ENCODE assay signal across 14 cellular contexts in the genomic region with DNA sequence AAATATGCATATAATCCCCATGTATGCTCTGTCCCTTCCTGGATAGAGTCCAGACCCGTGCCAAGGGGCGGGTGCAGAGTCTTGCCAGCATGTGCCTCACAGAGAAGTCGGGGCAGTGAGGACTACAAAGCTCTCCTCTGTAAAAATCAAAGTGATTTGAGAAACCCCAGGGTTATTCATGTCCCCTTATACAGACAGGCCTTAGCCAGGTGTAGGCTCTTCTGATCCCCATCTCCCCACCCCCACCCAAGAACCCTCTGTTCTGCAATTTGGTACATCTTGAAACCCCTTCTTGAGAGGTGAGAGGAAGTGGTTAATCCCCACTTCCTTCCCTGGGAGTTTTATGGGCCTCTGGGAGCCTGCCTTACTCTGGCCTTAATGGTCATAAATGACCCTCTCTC. TPM values are rescaled to one million over a fixed set of nuclear protein-coding genes. Genes with fewer than 3 reads are reported as not detected.
A peak's percentile ranks its signal among the peaks of the same experiment; 100 is the strongest.
DNase-seq lines count a peak whose midpoint lies in the region; ATAC-seq and TF ChIP-seq lines count a peak whose summit lies in the region.
"Had no signal": no experiment of that assay in that cellular context is flagged by ENCODE, and none has a peak within 500 bp of the region (broad histone marks: within the 10 kb centered on the region; RNA-seq: fewer than 3 reads in every experiment).

No MANE protein-coding gene starts in this region.

- ATAC-seq in HG02759 (IDR thresholded peaks at IDR 0.05; ENCODE audit: unreplicated experiment): peak; percentile 49
- peak; percentile 65 for ATAC-seq in mucosa of descending colon
- no peak for ATAC-seq in HG03342 (IDR thresholded peaks at IDR 0.05; ENCODE audit: unreplicated experiment)

- DNase-seq in G401 (ENCODE audit: low spot score) (peak; percentile 18), SK-N-MC (ENCODE audit: low read depth, low spot score) (no peak), mucosa of descending colon (peak in 2 of 3 donors; percentile 19 to 33), NCI-H2107 treated with DMSO at 0.1 percent for 48 hours (lab: John Stamatoyannopoulos, UW; ENCODE audit: unreplicated experiment) (no peak), superior temporal gyrus (ENCODE audit: extremely low spot score) (no peak), NCI-H1694 (lab: John Stamatoyannopoulos, UW) (no peak)
- DNase-seq: adrenal gland; CD4-positive, alpha-beta T cell; effector memory CD4-positive, alpha-beta T cell; mesenchymal stem cell; T-helper 1 cell had no signal

- H3K4me3 ChIP-seq in SK-N-MC (peak overlapping the region; percentile 66), mucosa of descending colon (no peak overlapping the region)
- H3K4me3 ChIP-seq: adrenal gland, tibial nerve had no signal

- peak overlapping the region; percentile 94 for H3K27ac ChIP-seq in SK-N-MC
- H3K27ac ChIP-seq: adrenal gland, tibial nerve had no signal

- no peak for TF ChIP-seq CTCF in mucosa of descending colon (IDR thresholded peaks at IDR 0.05)

- no peaks in the 10 kb centered on the region for H3K4me1 ChIP-seq in mucosa of descending colon (ENCODE audit: low read depth)
- H3K4me1 ChIP-seq: adrenal gland, tibial nerve had no signal

- in situ Hi-C loops in G401 (cut with HindIII; ENCODE audit: low sequenced_read_pairs): no loop called here

- H3K9me3 ChIP-seq in SK-N-MC (ENCODE audit: low read depth, low read length) (no peaks in the 10 kb centered on the region), mucosa of descending colon (no peaks in the 10 kb centered on the region)
- H3K9me3 ChIP-seq: adrenal gland, tibial nerve had no signal

- no peaks in the 10 kb centered on the region for H3K36me3 ChIP-seq in SK-N-MC (ENCODE audit: insufficient read depth, low read length)
- no peaks in the 10 kb centered on the region for H3K36me3 ChIP-seq in mucosa of descending colon (ENCODE audit: low read depth)
- H3K36me3 ChIP-seq: adrenal gland, tibial nerve had no signal

- H3K9ac ChIP-seq in SK-N-MC (ENCODE audit: insufficient read length): no peak overlapping the region

- intact Hi-C loops in mucosa of descending colon (cut with DNase I, micrococcal nuclease): no loop called here

RNA-seq across cellular contexts. Expression of gene TRIM71, which starts 24.7 kb away (rescaled TPM):
- total RNA-seq in G401 (2014; rRNA removed; shearing (Covaris generic)): 24.6 and 28.0 TPM in 2 replicates
- not detected for total RNA-seq in mucosa of descending colon

Comparison
In these comparisons a context has a peak if more than half of its experiments do, and no peak if none do; other contexts are left out.
1. DNase-seq: peak in G401 (single experiment) and mucosa of descending colon (2 of 3); none in SK-N-MC (single experiment), NCI-H2107 treated with DMSO at 0.1 percent for 48 hours (single experiment), superior temporal gyrus (single experiment) and NCI-H1694 (single experiment).
2. RNA of gene TRIM71, which starts 24.7 kb away (total RNA-seq): 24.6 to 28.0 TPM in G401; not detected in mucosa of descending colon; every median in the first group is over 10 times any median in the second.